ENCODE assay signal across 1 cellular context in the genomic region with DNA sequence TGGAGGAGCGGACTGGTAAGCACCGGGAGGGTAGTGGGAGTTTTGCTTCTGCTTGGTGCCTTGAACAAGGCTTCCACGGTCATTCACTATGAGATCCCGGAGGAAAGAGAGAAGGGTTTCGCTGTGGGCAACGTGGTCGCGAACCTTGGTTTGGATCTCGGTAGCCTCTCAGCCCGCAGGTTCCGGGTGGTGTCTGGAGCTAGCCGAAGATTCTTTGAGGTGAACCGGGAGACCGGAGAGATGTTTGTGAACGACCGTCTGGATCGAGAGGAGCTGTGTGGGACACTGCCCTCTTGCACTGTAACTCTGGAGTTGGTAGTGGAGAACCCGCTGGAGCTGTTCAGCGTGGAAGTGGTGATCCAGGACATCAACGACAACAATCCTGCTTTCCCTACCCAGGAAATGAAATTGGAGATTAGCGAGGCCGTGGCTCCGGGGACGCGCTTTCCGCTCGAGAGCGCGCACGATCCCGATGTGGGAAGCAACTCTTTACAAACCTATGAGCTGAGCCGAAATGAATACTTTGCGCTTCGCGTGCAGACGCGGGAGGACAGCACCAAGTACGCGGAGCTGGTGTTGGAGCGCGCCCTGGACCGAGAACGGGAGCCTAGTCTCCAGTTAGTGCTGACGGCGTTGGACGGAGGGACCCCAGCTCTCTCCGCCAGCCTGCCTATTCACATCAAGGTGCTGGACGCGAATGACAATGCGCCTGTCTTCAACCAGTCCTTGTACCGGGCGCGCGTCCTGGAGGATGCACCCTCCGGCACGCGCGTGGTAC.
TF ChIP-seq lines count a peak whose summit lies in the region.

No MANE protein-coding gene starts in this region.

TF ChIP-seq in WTC11, 78 proteins besides CTCF, POLR2A, EP300 and RAD21 (continued from another document):
- TF ChIP-seq, protein P1, sequence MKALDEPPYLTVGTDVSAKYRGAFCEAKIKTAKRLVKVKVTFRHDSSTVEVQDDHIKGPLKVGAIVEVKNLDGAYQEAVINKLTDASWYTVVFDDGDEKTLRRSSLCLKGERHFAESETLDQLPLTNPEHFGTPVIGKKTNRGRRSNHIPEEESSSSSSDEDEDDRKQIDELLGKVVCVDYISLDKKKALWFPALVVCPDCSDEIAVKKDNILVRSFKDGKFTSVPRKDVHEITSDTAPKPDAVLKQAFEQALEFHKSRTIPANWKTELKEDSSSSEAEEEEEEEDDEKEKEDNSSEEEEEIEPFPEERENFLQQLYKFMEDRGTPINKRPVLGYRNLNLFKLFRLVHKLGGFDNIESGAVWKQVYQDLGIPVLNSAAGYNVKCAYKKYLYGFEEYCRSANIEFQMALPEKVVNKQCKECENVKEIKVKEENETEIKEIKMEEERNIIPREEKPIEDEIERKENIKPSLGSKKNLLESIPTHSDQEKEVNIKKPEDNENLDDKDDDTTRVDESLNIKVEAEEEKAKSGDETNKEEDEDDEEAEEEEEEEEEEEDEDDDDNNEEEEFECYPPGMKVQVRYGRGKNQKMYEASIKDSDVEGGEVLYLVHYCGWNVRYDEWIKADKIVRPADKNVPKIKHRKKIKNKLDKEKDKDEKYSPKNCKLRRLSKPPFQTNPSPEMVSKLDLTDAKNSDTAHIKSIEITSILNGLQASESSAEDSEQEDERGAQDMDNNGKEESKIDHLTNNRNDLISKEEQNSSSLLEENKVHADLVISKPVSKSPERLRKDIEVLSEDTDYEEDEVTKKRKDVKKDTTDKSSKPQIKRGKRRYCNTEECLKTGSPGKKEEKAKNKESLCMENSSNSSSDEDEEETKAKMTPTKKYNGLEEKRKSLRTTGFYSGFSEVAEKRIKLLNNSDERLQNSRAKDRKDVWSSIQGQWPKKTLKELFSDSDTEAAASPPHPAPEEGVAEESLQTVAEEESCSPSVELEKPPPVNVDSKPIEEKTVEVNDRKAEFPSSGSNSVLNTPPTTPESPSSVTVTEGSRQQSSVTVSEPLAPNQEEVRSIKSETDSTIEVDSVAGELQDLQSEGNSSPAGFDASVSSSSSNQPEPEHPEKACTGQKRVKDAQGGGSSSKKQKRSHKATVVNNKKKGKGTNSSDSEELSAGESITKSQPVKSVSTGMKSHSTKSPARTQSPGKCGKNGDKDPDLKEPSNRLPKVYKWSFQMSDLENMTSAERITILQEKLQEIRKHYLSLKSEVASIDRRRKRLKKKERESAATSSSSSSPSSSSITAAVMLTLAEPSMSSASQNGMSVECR (CRISPR knock-in tag; IDR thresholded peaks at IDR 0.05; ENCODE audit: borderline replicate concordance), result 0 out of 2 replicates have a peak, but pooled peaks have one; percentile 3
- TF ChIP-seq E2F1 (CRISPR knock-in tag; IDR thresholded peaks at IDR 0.05) (no peak), CDX4 (CRISPR knock-in tag; IDR thresholded peaks at IDR 0.05; ENCODE audit: borderline replicate concordance) (no peak), MYBL2 (CRISPR knock-in tag; IDR thresholded peaks at IDR 0.05) (peak; percentile 1; the same call in 1 of the 2 replicates), NR2C2 (CRISPR knock-in tag; IDR thresholded peaks at IDR 0.05) (no peak), ZNF532 (CRISPR knock-in tag; IDR thresholded peaks at IDR 0.05; ENCODE audit: borderline replicate concordance) (no peak), JAZF1 (CRISPR knock-in tag; IDR thresholded peaks at IDR 0.05) (no peak), ZNF423 (CRISPR knock-in tag; IDR thresholded peaks at IDR 0.05) (no peak), FOXJ3 (CRISPR knock-in tag; IDR thresholded peaks at IDR 0.05; ENCODE audit: borderline replicate concordance) (no peak), E2F4 (CRISPR knock-in tag; IDR thresholded peaks at IDR 0.05; ENCODE audit: borderline replicate concordance, low read depth) (no peak), MLX (CRISPR knock-in tag; IDR thresholded peaks at IDR 0.05) (no peak), IRF2 (CRISPR knock-in tag; IDR thresholded peaks at IDR 0.05; ENCODE audit: borderline replicate concordance, low read depth) (no peak)
